Comparison of ENCODE assay signal across 20 cellular contexts in genomic region chr22:49358041-49358440, GRCh38.
"Had no signal": no experiment of that assay in that cellular context is flagged by ENCODE, and none has a peak within 500 bp of the region (broad histone marks: within the 10 kb centered on the region; RNA-seq: fewer than 3 reads in every experiment).

No MANE protein-coding gene starts in this region.

- ATAC-seq: activated CD4-positive, alpha-beta T cell treated with anti-CD3 and anti-CD28 coated beads for 36 hours; activated CD8-positive, alpha-beta memory T cell treated with anti-CD3 and anti-CD28 coated beads, Interleukin-2, amount 10 ng/mL, durations not matched to agents 7 days and 5 days; activated CD8-positive, alpha-beta T cell treated with anti-CD3 and anti-CD28 coated beads, Interleukin-2, amount 10 ng/mL, durations not matched to agents 7 days and 5 days; esophagus mucosa had no signal

- DNase-seq: activated CD4-positive, alpha-beta T cell treated with anti-CD3 and anti-CD28 coated beads for 36 hours; activated CD4-positive, CD25-positive, alpha-beta regulatory T cell; activated CD8-positive, alpha-beta memory T cell treated with anti-CD3 and anti-CD28 coated beads, Interleukin-2, amount 10 ng/mL, durations not matched to agents 7 days and 5 days; activated CD8-positive, alpha-beta T cell treated with anti-CD3 and anti-CD28 coated beads, Interleukin-2, amount 10 ng/mL, durations not matched to agents 7 days and 5 days; activated gamma-delta T cell; activated naive CD4-positive, alpha-beta T cell treated with anti-CD3 and anti-CD28 coated beads, Interleukin-2, amount 10 ng/mL, durations not matched to agents 7 days and 5 days; activated naive CD8-positive, alpha-beta T cell treated with anti-CD3 and anti-CD28 coated beads, Interleukin-2, amount 10 ng/mL, durations not matched to agents 7 days and 5 days; brain microvascular endothelial cell; cortex of kidney; foreskin fibroblast; hippocampal formation; nephron progenitor cell; stimulated activated naive CD4-positive, alpha-beta T cell; testis; transverse colon; uterus had no signal

- H3K36me3 ChIP-seq: brain microvascular endothelial cell, right atrium auricular region, transverse colon, uterus had no signal

- H3K27ac ChIP-seq: brain microvascular endothelial cell, parathyroid adenoma, right atrium auricular region, testis, transverse colon, uterus had no signal

- H3K4me3 ChIP-seq: lung, right atrium auricular region, testis, transverse colon, uterus had no signal

- H3K9me3 ChIP-seq: right atrium auricular region, testis, transverse colon, uterus had no signal

- H3K4me1 ChIP-seq: parathyroid adenoma, right atrium auricular region, testis, transverse colon, uterus had no signal

- H3K27me3 ChIP-seq: brain microvascular endothelial cell, right atrium auricular region, testis, uterus had no signal
